27 cellular contexts compared by ENCODE assay signal in genomic region chr12:70666364-70666763, GRCh38.
"Had no signal": no experiment of that assay in that cellular context is flagged by ENCODE, and none has a peak within 500 bp of the region (broad histone marks: within the 10 kb centered on the region; RNA-seq: fewer than 3 reads in every experiment).

No MANE protein-coding gene starts in this region.

- H3K4me1 ChIP-seq: stomach, testis, thyroid gland, transverse colon, upper lobe of right lung, uterus, vagina had no signal

- FAIRE-seq: urothelium cell line had no signal

- H3K27me3 ChIP-seq: stomach, suprapubic skin, testis, thyroid gland, tibial artery, tibial nerve, transverse colon, upper lobe of left lung, upper lobe of right lung, uterus, vagina had no signal

- H3K9me3 ChIP-seq: stomach, suprapubic skin, testis, thoracic aorta, thyroid gland, tibial artery, tibial nerve, transverse colon, upper lobe of left lung, upper lobe of right lung, uterus, vagina had no signal

- H3K27ac ChIP-seq: stomach, suprapubic skin, testis, thoracic aorta, thyroid gland, tibial artery, tibial nerve, transverse colon, upper lobe of left lung, upper lobe of right lung, uterus, vagina had no signal

- H3K36me3 ChIP-seq: stomach, suprapubic skin, thoracic aorta, thyroid gland, tibial artery, tibial nerve, transverse colon, upper lobe of left lung, upper lobe of right lung, uterus, vagina had no signal

- H3K4me3 ChIP-seq: stomach, suprapubic skin, testis, thoracic aorta, thyroid gland, tibial artery, tibial nerve, transverse colon, upper lobe of left lung, upper lobe of right lung, uterus, vagina had no signal

- ATAC-seq: stimulated activated effector memory CD8-positive, alpha-beta T cell treated with anti-CD3 and anti-CD28 coated beads, Interleukin-12 subunit alpha, Interleukin-12 subunit beta, amount 100 ng/mL, for 72 hours; stimulated activated memory B cell treated with anti-CD40 and anti-IgM and Interleukin-4, amounts not matched to agents 10 μg/mL and 1 μg/mL and 100 μg/mL, for 72 hours; stimulated activated naive B cell treated with anti-CD40 and anti-IgM and Interleukin-4, amounts not matched to agents 10 μg/mL and 1 μg/mL and 100 μg/mL, for 72 hours; stimulated activated naive CD8-positive, alpha-beta T cell treated with anti-CD3 and anti-CD28 coated beads, Interleukin-15, amount 100 ng/mL, for 72 hours; stimulated activated naive CD8-positive, alpha-beta T cell treated with anti-CD3 and anti-CD28 coated beads, Interleukin-15, Interleukin-2, amounts not matched to agents 100 U/mL and 50 U/mL, for 24 hours; upper lobe of right lung had no signal

- DNase-seq: stimulated activated CD4-positive, alpha-beta T cell treated with anti-CD3 and anti-CD28 coated beads, Interleukin-2, amount 100 ng/mL, for 48 hours; stimulated activated CD4-positive, alpha-beta T cell treated with anti-CD3 and anti-CD28 coated beads, Interleukin-4, amount 100 ng/mL, for 1 hour; stimulated activated CD4-positive, alpha-beta T cell treated with anti-CD3 and anti-CD28 coated beads, Interleukin-4, amount 100 ng/mL, for 24 hours; stimulated activated CD4-positive, alpha-beta T cell treated with anti-CD3 and anti-CD28 coated beads, Interleukin-4, amount 100 ng/mL, for 4 hours; stimulated activated CD8-positive, alpha-beta memory T cell treated with anti-CD3 and anti-CD28 coated beads, Interleukin-4, amount 100 ng/mL, for 48 hours; stimulated activated naive B cell treated with anti-CD40 and anti-IgM and Interleukin-4, amounts not matched to agents 10 μg/mL and 1 μg/mL and 100 μg/mL, for 72 hours; stimulated activated naive CD4-positive, alpha-beta T cell; stimulated activated naive CD4-positive, alpha-beta T cell treated with Interleukin-2 at 50 U/mL for 16 hours; stimulated activated naive CD8-positive, alpha-beta T cell treated with anti-CD3 and anti-CD28 coated beads, Interleukin-15, amount 100 ng/mL, for 72 hours; stimulated activated naive CD8-positive, alpha-beta T cell treated with anti-CD3 and anti-CD28 coated beads, Interleukin-15, Interleukin-2, amounts not matched to agents 100 U/mL and 50 U/mL, for 24 hours; stomach; substantia nigra; testis; thyroid gland; tibial artery; transverse colon; trophoblast cell; upper lobe of left lung; upper lobe of right lung; uterus had no signal
